ENCODE assay signal across 1 cellular context in genomic region chr5:38423536-38424178, GRCh38.
TF ChIP-seq lines count a peak whose summit lies in the region.

No MANE protein-coding gene starts in this region.

TF ChIP-seq in IMR-90, 13 proteins besides CTCF, POLR2A, EP300 and RAD21 (continued from another document):
- TF ChIP-seq, protein P1, sequence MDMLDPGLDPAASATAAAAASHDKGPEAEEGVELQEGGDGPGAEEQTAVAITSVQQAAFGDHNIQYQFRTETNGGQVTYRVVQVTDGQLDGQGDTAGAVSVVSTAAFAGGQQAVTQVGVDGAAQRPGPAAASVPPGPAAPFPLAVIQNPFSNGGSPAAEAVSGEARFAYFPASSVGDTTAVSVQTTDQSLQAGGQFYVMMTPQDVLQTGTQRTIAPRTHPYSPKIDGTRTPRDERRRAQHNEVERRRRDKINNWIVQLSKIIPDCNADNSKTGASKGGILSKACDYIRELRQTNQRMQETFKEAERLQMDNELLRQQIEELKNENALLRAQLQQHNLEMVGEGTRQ (IDR thresholded peaks at IDR 0.05; ENCODE audit: low read depth, low read length), result no peak
- TF ChIP-seq ELK1 (IDR thresholded peaks at IDR 0.05; ENCODE audit: borderline replicate concordance, low read depth, low read length), result no peak
